Comparison of ENCODE assay signal across 25 cellular contexts in genomic region chr1:156565519-156565918, GRCh38. TPM values are rescaled to one million over a fixed set of nuclear protein-coding genes. Genes with fewer than 3 reads are reported as not detected.
"Had no signal": no experiment of that assay in that cellular context is flagged by ENCODE, and none has a peak within 500 bp of the region (broad histone marks: within the 10 kb centered on the region; RNA-seq: fewer than 3 reads in every experiment).

No MANE protein-coding gene starts in this region.

- H3K27ac Mint-ChIP-seq: IgD-negative memory B cell had no signal

- H3K4me3 Mint-ChIP-seq: IgD-negative memory B cell had no signal

- H3K9me3 Mint-ChIP-seq: IgD-negative memory B cell had no signal

- DNase-seq: KBM-7; MV-4-11; NCI-H1048; NCI-H1105; NCI-H1417; NCI-H1436 treated with DMSO at 0.1 percent for 48 hours; NCI-H1694; NCI-H187 treated with DMSO at 0.1 percent for 48 hours; NCI-H2029 treated with DMSO at 0.1 percent for 48 hours; NCI-H2171 treated with DMSO at 0.1 percent for 48 hours; NCI-H345; NCI-H446 treated with DMSO at 0.1 percent for 48 hours; NCI-H510A treated with DMSO at 0.1 percent for 48 hours; NCI-H526; NCI-H748 treated with DMSO at 0.1 percent for 48 hours; NK-92 treated with Interleukin-12 subunit alpha and Interleukin-12 subunit beta, amount 100 ng/mL, for 24 hours; PC-3; SHP77 had no signal

- H3K27me3 Mint-ChIP-seq: IgD-negative memory B cell had no signal

- H3K4me1 Mint-ChIP-seq: IgD-negative memory B cell had no signal

- ATAC-seq: Panc1, PC-3 had no signal

- H3K4me3 ChIP-seq: SK-N-MC had no signal

- H3K27ac ChIP-seq: HL-60, RWPE1, SK-N-MC had no signal

RNA-seq across cellular contexts. Expression of gene IQGAP3, which starts 6.8 kb away (rescaled TPM):
- polyA plus RNA-seq: IgD-negative memory B cell had no signal

RNA-seq across cellular contexts. Expression of gene TTC24, which starts 14.0 kb away (rescaled TPM):
- total RNA-seq: LHCN-M2, MCF 10A, PC-3 had no signal

RNA-seq across cellular contexts. Expression of gene HAPLN2, which starts 53.7 kb away (rescaled TPM):
- total RNA-seq: LHCN-M2, MCF 10A had no signal
- polyA plus RNA-seq: IgD-negative memory B cell had no signal
